ENCODE assay signal across 9 cellular contexts in genomic region chr7:27198871-27199801, GRCh38. TPM values are rescaled to one million over a fixed set of nuclear protein-coding genes. Genes with fewer than 3 reads are reported as not detected.
DNase-seq lines count a peak whose midpoint lies in the region; ATAC-seq and TF ChIP-seq lines count a peak whose summit lies in the region.
"Had no signal": no experiment of that assay in that cellular context is flagged by ENCODE, and none has a peak within 500 bp of the region (broad histone marks: within the 10 kb centered on the region; RNA-seq: fewer than 3 reads in every experiment).

No MANE protein-coding gene starts in this region.

- peaks cover 21% of the 10 kb centered on the region for H3K4me1 Mint-ChIP-seq in activated naive CD4-positive, alpha-beta T cell treated with anti-CD3 and anti-CD28 coated beads, Interleukin-2, amount 10 ng/mL, durations not matched to agents 7 days and 5 days

- no peak for DNase-seq in activated naive CD4-positive, alpha-beta T cell treated with anti-CD3 and anti-CD28 coated beads, Interleukin-2, amount 10 ng/mL, durations not matched to agents 7 days and 5 days
- no peak for DNase-seq in activated naive CD4-positive, alpha-beta T cell treated with anti-CD3 and anti-CD28 coated beads, Interleukin-2, amount 50 U/mL, for 16 hours
- DNase-seq in islet precursor cell (peak; percentile 72), upper lobe of right lung (peak; percentile 62), SIG-M5 (lab: John Stamatoyannopoulos, UW) (no peak)
- no peak for DNase-seq in stimulated activated CD4-positive, alpha-beta T cell treated with anti-CD3 and anti-CD28 coated beads, Interleukin-2, amount 100 ng/mL, for 24 hours

- peaks cover 14% of the 10 kb centered on the region for H3K4me1 ChIP-seq in upper lobe of right lung

- intact Hi-C loops in upper lobe of right lung (cut with DNase I): no loop called here

- H3K27ac ChIP-seq in SU-DHL-6 (ENCODE audit: low read depth, low read length): no peak overlapping the region
- H3K27ac ChIP-seq in upper lobe of right lung: no peak overlapping the region

- no peaks in the 10 kb centered on the region for H3K9me2 ChIP-seq in SU-DHL-6 (replicated peaks; ENCODE audit: insufficient read depth, low read length)

- ATAC-seq in upper lobe of right lung (no peak), HG03108 (IDR thresholded peaks at IDR 0.05; ENCODE audit: unreplicated experiment) (no peak)

- no peaks in the 10 kb centered on the region for H3K79me2 ChIP-seq in SU-DHL-6 (ENCODE audit: insufficient read depth, low read length)

- peak overlapping the region; percentile 39 for H3K4me3 Mint-ChIP-seq in activated naive CD4-positive, alpha-beta T cell treated with anti-CD3 and anti-CD28 coated beads, Interleukin-2, amount 10 ng/mL, durations not matched to agents 7 days and 5 days

- no peaks in the 10 kb centered on the region for H3F3A ChIP-seq in SU-DHL-6 (ENCODE audit: insufficient read depth)

- peaks cover 88% of the 10 kb centered on the region for H3K27me3 Mint-ChIP-seq in activated naive CD4-positive, alpha-beta T cell treated with anti-CD3 and anti-CD28 coated beads, Interleukin-2, amount 10 ng/mL, durations not matched to agents 7 days and 5 days

- no peak overlapping the region for H2AFZ ChIP-seq in SU-DHL-6 (ENCODE audit: low read depth, low read length, severe bottlenecking)

- H3K36me3 Mint-ChIP-seq in activated naive CD4-positive, alpha-beta T cell treated with anti-CD3 and anti-CD28 coated beads, Interleukin-2, amount 10 ng/mL, durations not matched to agents 7 days and 5 days: peaks cover 2% of the 10 kb centered on the region

- H3K27ac Mint-ChIP-seq in activated naive CD4-positive, alpha-beta T cell treated with anti-CD3 and anti-CD28 coated beads, Interleukin-2, amount 10 ng/mL, durations not matched to agents 7 days and 5 days: peak overlapping the region; percentile 68

- no peaks in the 10 kb centered on the region for H3K27me3 ChIP-seq in SU-DHL-6 (ENCODE audit: low read length)
- H3K27me3 ChIP-seq in upper lobe of right lung: peaks cover 96% of the 10 kb centered on the region

- CTCF ChIA-PET in activated naive CD4-positive, alpha-beta T cell treated with anti-CD3 and anti-CD28 coated beads, Interleukin-2, amount 10 ng/mL, durations not matched to agents 7 days and 5 days (lab: Charles Lee): interaction anchor here (1.1 kb wide), 1 partner anchor 822 kb away, joined by 5 read pairs; no protein-coding TSS in a partner anchor

- peak overlapping the region; percentile 61 for H3K4me3 ChIP-seq in SU-DHL-6 (ENCODE audit: insufficient read depth, low read length, poor library complexity, severe bottlenecking)
- H3K4me3 ChIP-seq in upper lobe of right lung: no peak overlapping the region

- TF ChIP-seq CTCF in SU-DHL-6 (IDR thresholded peaks at IDR 0.05; ENCODE audit: insufficient read depth, low read length, poor library complexity, severe bottlenecking): no peak
- TF ChIP-seq CTCF in upper lobe of right lung (IDR thresholded peaks at IDR 0.05): no peak

- H3K36me3 ChIP-seq in SU-DHL-6 (ENCODE audit: low read length) (no peaks in the 10 kb centered on the region), upper lobe of right lung (no peaks in the 10 kb centered on the region)

- no peak overlapping the region for H3K9ac ChIP-seq in SU-DHL-6 (ENCODE audit: low read length)

- H3K9me3 ChIP-seq in SU-DHL-6 (ENCODE audit: insufficient read depth, low read length) (no peaks in the 10 kb centered on the region), upper lobe of right lung (no peaks in the 10 kb centered on the region)

- H3K9me3 Mint-ChIP-seq in activated naive CD4-positive, alpha-beta T cell treated with anti-CD3 and anti-CD28 coated beads, Interleukin-2, amount 10 ng/mL, durations not matched to agents 7 days and 5 days: no peaks in the 10 kb centered on the region
- H3K9me3 Mint-ChIP-seq: activated naive CD4-positive, alpha-beta T cell treated with anti-CD3 and anti-CD28 coated beads, Interleukin-2, amount 50 U/mL, for 72 hours had no signal

- no peak overlapping the region for H3K4me2 ChIP-seq in SU-DHL-6 (ENCODE audit: low read depth, low read length, poor library complexity, severe bottlenecking)

- H4K20me1 ChIP-seq in SU-DHL-6 (ENCODE audit: low read depth, low read length): no peaks in the 10 kb centered on the region

RNA-seq across cellular contexts. Expression of gene HOXA13, which starts 0.8 kb away (rescaled TPM):
- total RNA-seq in upper lobe of right lung: not detected
- total RNA-seq: activated naive CD4-positive, alpha-beta T cell treated with anti-CD3 and anti-CD28 coated beads, Interleukin-2, amount 50 U/mL, for 72 hours had no signal

RNA-seq across cellular contexts. Expression of gene HOXA11, which starts 14.1 kb away (rescaled TPM):
- not detected for total RNA-seq in upper lobe of right lung
- total RNA-seq: activated naive CD4-positive, alpha-beta T cell treated with anti-CD3 and anti-CD28 coated beads, Interleukin-2, amount 50 U/mL, for 72 hours had no signal

RNA-seq across cellular contexts. Expression of gene HOXA10, which starts 25.0 kb away (rescaled TPM):
- total RNA-seq in upper lobe of right lung: 0.38 TPM
- total RNA-seq: activated naive CD4-positive, alpha-beta T cell treated with anti-CD3 and anti-CD28 coated beads, Interleukin-2, amount 50 U/mL, for 72 hours had no signal

RNA-seq across cellular contexts. Expression of gene HOXA9, which starts 33.8 kb away (rescaled TPM):
- total RNA-seq in upper lobe of right lung: 1.2 TPM
- total RNA-seq: activated naive CD4-positive, alpha-beta T cell treated with anti-CD3 and anti-CD28 coated beads, Interleukin-2, amount 50 U/mL, for 72 hours had no signal

RNA-seq across cellular contexts. Expression of gene HOXA7, which starts 42.7 kb away (rescaled TPM):
- total RNA-seq in upper lobe of right lung: 2.9 TPM
- total RNA-seq: activated naive CD4-positive, alpha-beta T cell treated with anti-CD3 and anti-CD28 coated beads, Interleukin-2, amount 50 U/mL, for 72 hours had no signal

Comparison
In these comparisons a context has a peak if more than half of its experiments do, and no peak if none do; other contexts are left out.
1. DNase-seq: peak in islet precursor cell (single experiment) and upper lobe of right lung (single experiment); none in activated naive CD4-positive, alpha-beta T cell treated with anti-CD3 and anti-CD28 coated beads, Interleukin-2, amount 10 ng/mL, durations not matched to agents 7 days and 5 days (single experiment), activated naive CD4-positive, alpha-beta T cell treated with anti-CD3 and anti-CD28 coated beads, Interleukin-2, amount 50 U/mL, for 16 hours (single experiment), stimulated activated CD4-positive, alpha-beta T cell treated with anti-CD3 and anti-CD28 coated beads, Interleukin-2, amount 100 ng/mL, for 24 hours (0 of 2) and SIG-M5 (single experiment).